1 cellular context compared by ENCODE assay signal in genomic region chr6:13253272-13253671, GRCh38.
TF ChIP-seq lines count a peak whose summit lies in the region.

No MANE protein-coding gene starts in this region.

TF ChIP-seq in K562, 482 proteins besides CTCF, POLR2A, EP300 and RAD21 (continued from another document):
- TF ChIP-seq, protein P1, sequence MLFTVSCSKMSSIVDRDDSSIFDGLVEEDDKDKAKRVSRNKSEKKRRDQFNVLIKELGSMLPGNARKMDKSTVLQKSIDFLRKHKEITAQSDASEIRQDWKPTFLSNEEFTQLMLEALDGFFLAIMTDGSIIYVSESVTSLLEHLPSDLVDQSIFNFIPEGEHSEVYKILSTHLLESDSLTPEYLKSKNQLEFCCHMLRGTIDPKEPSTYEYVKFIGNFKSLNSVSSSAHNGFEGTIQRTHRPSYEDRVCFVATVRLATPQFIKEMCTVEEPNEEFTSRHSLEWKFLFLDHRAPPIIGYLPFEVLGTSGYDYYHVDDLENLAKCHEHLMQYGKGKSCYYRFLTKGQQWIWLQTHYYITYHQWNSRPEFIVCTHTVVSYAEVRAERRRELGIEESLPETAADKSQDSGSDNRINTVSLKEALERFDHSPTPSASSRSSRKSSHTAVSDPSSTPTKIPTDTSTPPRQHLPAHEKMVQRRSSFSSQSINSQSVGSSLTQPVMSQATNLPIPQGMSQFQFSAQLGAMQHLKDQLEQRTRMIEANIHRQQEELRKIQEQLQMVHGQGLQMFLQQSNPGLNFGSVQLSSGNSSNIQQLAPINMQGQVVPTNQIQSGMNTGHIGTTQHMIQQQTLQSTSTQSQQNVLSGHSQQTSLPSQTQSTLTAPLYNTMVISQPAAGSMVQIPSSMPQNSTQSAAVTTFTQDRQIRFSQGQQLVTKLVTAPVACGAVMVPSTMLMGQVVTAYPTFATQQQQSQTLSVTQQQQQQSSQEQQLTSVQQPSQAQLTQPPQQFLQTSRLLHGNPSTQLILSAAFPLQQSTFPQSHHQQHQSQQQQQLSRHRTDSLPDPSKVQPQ (CRISPR knock-in tag; IDR thresholded peaks at IDR 0.05; ENCODE audit: borderline replicate concordance): no peak
- TF ChIP-seq, protein P2, sequence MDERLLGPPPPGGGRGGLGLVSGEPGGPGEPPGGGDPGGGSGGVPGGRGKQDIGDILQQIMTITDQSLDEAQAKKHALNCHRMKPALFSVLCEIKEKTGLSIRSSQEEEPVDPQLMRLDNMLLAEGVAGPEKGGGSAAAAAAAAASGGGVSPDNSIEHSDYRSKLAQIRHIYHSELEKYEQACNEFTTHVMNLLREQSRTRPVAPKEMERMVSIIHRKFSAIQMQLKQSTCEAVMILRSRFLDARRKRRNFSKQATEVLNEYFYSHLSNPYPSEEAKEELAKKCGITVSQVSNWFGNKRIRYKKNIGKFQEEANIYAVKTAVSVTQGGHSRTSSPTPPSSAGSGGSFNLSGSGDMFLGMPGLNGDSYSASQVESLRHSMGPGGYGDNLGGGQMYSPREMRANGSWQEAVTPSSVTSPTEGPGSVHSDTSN (CRISPR knock-in tag; IDR thresholded peaks at IDR 0.05; ENCODE audit: low read depth): no peak
- TF ChIP-seq, protein P2 (tag; conservative IDR thresholded peaks at IDR 0.05; ENCODE audit: low read depth): no peak
- TF ChIP-seq KAT7 (CRISPR knock-in tag; IDR thresholded peaks at IDR 0.05; ENCODE audit: borderline replicate concordance): no peak
- no peak for TF ChIP-seq FOXP1 (CRISPR knock-in tag; IDR thresholded peaks at IDR 0.05)
- TF ChIP-seq NELFE (IDR thresholded peaks at IDR 0.05; ENCODE audit: insufficient read depth, insufficient read length): no peak
- TF ChIP-seq ZHX1 (conservative IDR thresholded peaks at IDR 0.05; ENCODE audit: low read length): no peak
- TF ChIP-seq HIVEP1 (CRISPR knock-in tag; IDR thresholded peaks at IDR 0.05): no peak
- no peak for TF ChIP-seq ZNF217 (CRISPR knock-in tag; IDR thresholded peaks at IDR 0.05)
